ENCODE assay signal across 1 cellular context in genomic region chr17:15944720-15945492, GRCh38.
TF ChIP-seq lines count a peak whose summit lies in the region.

ADORA2B (plus strand) TSS chr17:15945130; CDS start chr17:15945249, 119 bp downstream.

TF ChIP-seq in K562, 482 proteins besides CTCF, POLR2A, EP300 and RAD21 (continued from another document and continues in another):
- TF ChIP-seq, protein P1, sequence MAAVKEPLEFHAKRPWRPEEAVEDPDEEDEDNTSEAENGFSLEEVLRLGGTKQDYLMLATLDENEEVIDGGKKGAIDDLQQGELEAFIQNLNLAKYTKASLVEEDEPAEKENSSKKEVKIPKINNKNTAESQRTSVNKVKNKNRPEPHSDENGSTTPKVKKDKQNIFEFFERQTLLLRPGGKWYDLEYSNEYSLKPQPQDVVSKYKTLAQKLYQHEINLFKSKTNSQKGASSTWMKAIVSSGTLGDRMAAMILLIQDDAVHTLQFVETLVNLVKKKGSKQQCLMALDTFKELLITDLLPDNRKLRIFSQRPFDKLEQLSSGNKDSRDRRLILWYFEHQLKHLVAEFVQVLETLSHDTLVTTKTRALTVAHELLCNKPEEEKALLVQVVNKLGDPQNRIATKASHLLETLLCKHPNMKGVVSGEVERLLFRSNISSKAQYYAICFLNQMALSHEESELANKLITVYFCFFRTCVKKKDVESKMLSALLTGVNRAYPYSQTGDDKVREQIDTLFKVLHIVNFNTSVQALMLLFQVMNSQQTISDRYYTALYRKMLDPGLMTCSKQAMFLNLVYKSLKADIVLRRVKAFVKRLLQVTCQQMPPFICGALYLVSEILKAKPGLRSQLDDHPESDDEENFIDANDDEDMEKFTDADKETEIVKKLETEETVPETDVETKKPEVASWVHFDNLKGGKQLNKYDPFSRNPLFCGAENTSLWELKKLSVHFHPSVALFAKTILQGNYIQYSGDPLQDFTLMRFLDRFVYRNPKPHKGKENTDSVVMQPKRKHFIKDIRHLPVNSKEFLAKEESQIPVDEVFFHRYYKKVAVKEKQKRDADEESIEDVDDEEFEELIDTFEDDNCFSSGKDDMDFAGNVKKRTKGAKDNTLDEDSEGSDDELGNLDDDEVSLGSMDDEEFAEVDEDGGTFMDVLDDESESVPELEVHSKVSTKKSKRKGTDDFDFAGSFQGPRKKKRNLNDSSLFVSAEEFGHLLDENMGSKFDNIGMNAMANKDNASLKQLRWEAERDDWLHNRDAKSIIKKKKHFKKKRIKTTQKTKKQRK (IDR thresholded peaks at IDR 0.05; ENCODE audit: borderline replicate concordance, low read depth, low read length) = no peak
- TF ChIP-seq MYBL2 (IDR thresholded peaks at IDR 0.05; ENCODE audit: low read depth) (no peak), MYBL2 (CRISPR knock-in tag; IDR thresholded peaks at IDR 0.05; ENCODE audit: borderline replicate concordance) (no peak), SRSF9 (IDR thresholded peaks at IDR 0.05; ENCODE audit: borderline replicate concordance, low read depth, low read length) (no peak), PKNOX1 (IDR thresholded peaks at IDR 0.05) (peak; percentile 89), ZBTB17 (CRISPR knock-in tag; IDR thresholded peaks at IDR 0.05) (no peak), MAX (CRISPR knock-in tag; IDR thresholded peaks at IDR 0.05) (peak; percentile 88), TBP (optimal IDR thresholded peaks at IDR 0.05; ENCODE audit: low read depth, low read length) (peak; percentile 26), POLR2AphosphoS2 (IDR thresholded peaks at IDR 0.05; ENCODE audit: low read length) (no peak), E2F6 (IDR thresholded peaks at IDR 0.05; ENCODE audit: borderline replicate concordance in 1 of 2, extremely low read depth in 1 of 2, insufficient read depth in 1 of 2, insufficient read length in 1 of 2, low read depth in 1 of 2, low read length in 1 of 2, poor library complexity in 1 of 2, severe bottlenecking in 1 of 2) (peak; percentile 89 to 91), RNF219 (CRISPR knock-in tag; IDR thresholded peaks at IDR 0.05) (no peak), NRF1 (conservative IDR thresholded peaks at IDR 0.05 in 1 of 2, IDR thresholded peaks at IDR 0.05 in 1 of 2) (peak; percentile 41 to 56; a peak in 3 of 4 replicates), TCF7L2 (IDR thresholded peaks at IDR 0.05; ENCODE audit: low read depth, low read length) (no peak), HNRNPUL1 (IDR thresholded peaks at IDR 0.05; ENCODE audit: low read length) (no peak), MEF2A (IDR thresholded peaks at IDR 0.05; ENCODE audit: control insufficient read depth, low read depth, low read length) (no peak), EP400 (IDR thresholded peaks at IDR 0.05) (peak; percentile 72; the same call in 1 of the 2 replicates), ZNF282 (CRISPR knock-in tag; IDR thresholded peaks at IDR 0.05) (0 out of 2 replicates have a peak, but pooled peaks have one; percentile 25), ID3 (CRISPR knock-in tag; IDR thresholded peaks at IDR 0.05) (no peak), ID3 (tag; IDR thresholded peaks at IDR 0.05) (no peak), L3MBTL2 (IDR thresholded peaks at IDR 0.05) (peak; percentile 93), HMGN3 (IDR thresholded peaks at IDR 0.05; ENCODE audit: borderline replicate concordance, extremely low read depth, insufficient read length, low read depth, low read length) (no peak), TRIM24 (IDR thresholded peaks at IDR 0.05) (no peak), RB1 (IDR thresholded peaks at IDR 0.05; ENCODE audit: low read depth) (peak; percentile 79), ZNF740 (CRISPR knock-in tag; IDR thresholded peaks at IDR 0.05) (0 out of 2 replicates have a peak, but pooled peaks have one; percentile 55), ZNF740 (tag; IDR thresholded peaks at IDR 0.05) (no peak), ZBTB43 (CRISPR knock-in tag; IDR thresholded peaks at IDR 0.05) (0 out of 2 replicates have a peak, but pooled peaks have one; percentile 57), STAG1 (CRISPR knock-in tag; IDR thresholded peaks at IDR 0.05; ENCODE audit: borderline replicate concordance) (peak; percentile 50; the same call in 1 of the 2 replicates), MAFF (IDR thresholded peaks at IDR 0.05; ENCODE audit: low read length) (no peak), RBBP5 (IDR thresholded peaks at IDR 0.05; ENCODE audit: borderline replicate concordance, insufficient read depth, low read length, poor library complexity, severe bottlenecking) (peak; percentile 63)
- TF ChIP-seq, protein P2, sequence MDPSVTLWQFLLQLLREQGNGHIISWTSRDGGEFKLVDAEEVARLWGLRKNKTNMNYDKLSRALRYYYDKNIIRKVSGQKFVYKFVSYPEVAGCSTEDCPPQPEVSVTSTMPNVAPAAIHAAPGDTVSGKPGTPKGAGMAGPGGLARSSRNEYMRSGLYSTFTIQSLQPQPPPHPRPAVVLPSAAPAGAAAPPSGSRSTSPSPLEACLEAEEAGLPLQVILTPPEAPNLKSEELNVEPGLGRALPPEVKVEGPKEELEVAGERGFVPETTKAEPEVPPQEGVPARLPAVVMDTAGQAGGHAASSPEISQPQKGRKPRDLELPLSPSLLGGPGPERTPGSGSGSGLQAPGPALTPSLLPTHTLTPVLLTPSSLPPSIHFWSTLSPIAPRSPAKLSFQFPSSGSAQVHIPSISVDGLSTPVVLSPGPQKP (CRISPR knock-in tag; IDR thresholded peaks at IDR 0.05) = no peak
- TF ChIP-seq, protein P3, sequence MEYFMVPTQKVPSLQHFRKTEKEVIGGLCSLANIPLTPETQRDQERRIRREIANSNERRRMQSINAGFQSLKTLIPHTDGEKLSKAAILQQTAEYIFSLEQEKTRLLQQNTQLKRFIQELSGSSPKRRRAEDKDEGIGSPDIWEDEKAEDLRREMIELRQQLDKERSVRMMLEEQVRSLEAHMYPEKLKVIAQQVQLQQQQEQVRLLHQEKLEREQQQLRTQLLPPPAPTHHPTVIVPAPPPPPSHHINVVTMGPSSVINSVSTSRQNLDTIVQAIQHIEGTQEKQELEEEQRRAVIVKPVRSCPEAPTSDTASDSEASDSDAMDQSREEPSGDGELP (CRISPR knock-in tag; IDR thresholded peaks at IDR 0.05; ENCODE audit: borderline replicate concordance) = peak; percentile 87
- TF ChIP-seq, protein P4, sequence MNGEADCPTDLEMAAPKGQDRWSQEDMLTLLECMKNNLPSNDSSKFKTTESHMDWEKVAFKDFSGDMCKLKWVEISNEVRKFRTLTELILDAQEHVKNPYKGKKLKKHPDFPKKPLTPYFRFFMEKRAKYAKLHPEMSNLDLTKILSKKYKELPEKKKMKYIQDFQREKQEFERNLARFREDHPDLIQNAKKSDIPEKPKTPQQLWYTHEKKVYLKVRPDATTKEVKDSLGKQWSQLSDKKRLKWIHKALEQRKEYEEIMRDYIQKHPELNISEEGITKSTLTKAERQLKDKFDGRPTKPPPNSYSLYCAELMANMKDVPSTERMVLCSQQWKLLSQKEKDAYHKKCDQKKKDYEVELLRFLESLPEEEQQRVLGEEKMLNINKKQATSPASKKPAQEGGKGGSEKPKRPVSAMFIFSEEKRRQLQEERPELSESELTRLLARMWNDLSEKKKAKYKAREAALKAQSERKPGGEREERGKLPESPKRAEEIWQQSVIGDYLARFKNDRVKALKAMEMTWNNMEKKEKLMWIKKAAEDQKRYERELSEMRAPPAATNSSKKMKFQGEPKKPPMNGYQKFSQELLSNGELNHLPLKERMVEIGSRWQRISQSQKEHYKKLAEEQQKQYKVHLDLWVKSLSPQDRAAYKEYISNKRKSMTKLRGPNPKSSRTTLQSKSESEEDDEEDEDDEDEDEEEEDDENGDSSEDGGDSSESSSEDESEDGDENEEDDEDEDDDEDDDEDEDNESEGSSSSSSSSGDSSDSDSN (IDR thresholded peaks at IDR 0.05; ENCODE audit: borderline replicate concordance in 1 of 2, low read depth in 2 of 2, low read length in 2 of 2) = no peak
- TF ChIP-seq, protein P5, sequence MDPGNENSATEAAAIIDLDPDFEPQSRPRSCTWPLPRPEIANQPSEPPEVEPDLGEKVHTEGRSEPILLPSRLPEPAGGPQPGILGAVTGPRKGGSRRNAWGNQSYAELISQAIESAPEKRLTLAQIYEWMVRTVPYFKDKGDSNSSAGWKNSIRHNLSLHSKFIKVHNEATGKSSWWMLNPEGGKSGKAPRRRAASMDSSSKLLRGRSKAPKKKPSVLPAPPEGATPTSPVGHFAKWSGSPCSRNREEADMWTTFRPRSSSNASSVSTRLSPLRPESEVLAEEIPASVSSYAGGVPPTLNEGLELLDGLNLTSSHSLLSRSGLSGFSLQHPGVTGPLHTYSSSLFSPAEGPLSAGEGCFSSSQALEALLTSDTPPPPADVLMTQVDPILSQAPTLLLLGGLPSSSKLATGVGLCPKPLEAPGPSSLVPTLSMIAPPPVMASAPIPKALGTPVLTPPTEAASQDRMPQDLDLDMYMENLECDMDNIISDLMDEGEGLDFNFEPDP (CRISPR knock-in tag; IDR thresholded peaks at IDR 0.05) = no peak
- TF ChIP-seq, protein P6, sequence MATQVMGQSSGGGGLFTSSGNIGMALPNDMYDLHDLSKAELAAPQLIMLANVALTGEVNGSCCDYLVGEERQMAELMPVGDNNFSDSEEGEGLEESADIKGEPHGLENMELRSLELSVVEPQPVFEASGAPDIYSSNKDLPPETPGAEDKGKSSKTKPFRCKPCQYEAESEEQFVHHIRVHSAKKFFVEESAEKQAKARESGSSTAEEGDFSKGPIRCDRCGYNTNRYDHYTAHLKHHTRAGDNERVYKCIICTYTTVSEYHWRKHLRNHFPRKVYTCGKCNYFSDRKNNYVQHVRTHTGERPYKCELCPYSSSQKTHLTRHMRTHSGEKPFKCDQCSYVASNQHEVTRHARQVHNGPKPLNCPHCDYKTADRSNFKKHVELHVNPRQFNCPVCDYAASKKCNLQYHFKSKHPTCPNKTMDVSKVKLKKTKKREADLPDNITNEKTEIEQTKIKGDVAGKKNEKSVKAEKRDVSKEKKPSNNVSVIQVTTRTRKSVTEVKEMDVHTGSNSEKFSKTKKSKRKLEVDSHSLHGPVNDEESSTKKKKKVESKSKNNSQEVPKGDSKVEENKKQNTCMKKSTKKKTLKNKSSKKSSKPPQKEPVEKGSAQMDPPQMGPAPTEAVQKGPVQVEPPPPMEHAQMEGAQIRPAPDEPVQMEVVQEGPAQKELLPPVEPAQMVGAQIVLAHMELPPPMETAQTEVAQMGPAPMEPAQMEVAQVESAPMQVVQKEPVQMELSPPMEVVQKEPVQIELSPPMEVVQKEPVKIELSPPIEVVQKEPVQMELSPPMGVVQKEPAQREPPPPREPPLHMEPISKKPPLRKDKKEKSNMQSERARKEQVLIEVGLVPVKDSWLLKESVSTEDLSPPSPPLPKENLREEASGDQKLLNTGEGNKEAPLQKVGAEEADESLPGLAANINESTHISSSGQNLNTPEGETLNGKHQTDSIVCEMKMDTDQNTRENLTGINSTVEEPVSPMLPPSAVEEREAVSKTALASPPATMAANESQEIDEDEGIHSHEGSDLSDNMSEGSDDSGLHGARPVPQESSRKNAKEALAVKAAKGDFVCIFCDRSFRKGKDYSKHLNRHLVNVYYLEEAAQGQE (CRISPR knock-in tag; IDR thresholded peaks at IDR 0.05; ENCODE audit: low read depth) = 0 out of 2 replicates have a peak, but pooled peaks have one; percentile 27
